8 cellular contexts compared by ENCODE assay signal in genomic region chr15:23039151-23039916, GRCh38. TPM values are rescaled to one million over a fixed set of nuclear protein-coding genes. Genes with fewer than 3 reads are reported as not detected.
DNase-seq lines count a peak whose midpoint lies in the region; ATAC-seq and TF ChIP-seq lines count a peak whose summit lies in the region.

TUBGCP5 (minus strand) TSS chr15:23039569; CDS start chr15:23039543, 26 bp downstream.

- H3K27me3 Mint-ChIP-seq in T-cell, result no peaks in the 10 kb centered on the region

- peak; percentile 97 for DNase-seq in GM13977 (ENCODE audit: low spot score)
- peak; percentile 91 for DNase-seq in NCI-H146 (lab: John Stamatoyannopoulos, UW)
- DNase-seq in T-cell, result peak; percentile 89 to 98 (median 96)
- peak; percentile 98 to 99 (median 99) for DNase-seq in adrenal gland
- peak; percentile 99 for DNase-seq in left cardiac atrium
- DNase-seq in posterior vena cava (ENCODE audit: low spot score), result peak; percentile 100
- peak; percentile 97 to 99 for DNase-seq in upper lobe of left lung

- peak within 1 kb of the TSS; percentile 94 to 96 (median 95) for H3K4me3 Mint-ChIP-seq in T-cell

- peak; percentile 86 for ATAC-seq in HG02870 (IDR thresholded peaks at IDR 0.05; ENCODE audit: unreplicated experiment)
- ATAC-seq in T-cell (replicated peaks in 1 of 4), result peak; percentile 92 to 97 (median 96)
- ATAC-seq in left cardiac atrium, result peak; percentile 98
- peak; percentile 97 to 99 for ATAC-seq in upper lobe of left lung (ENCODE audit: low FRiP score in 2 of 2)

- no peak for TF ChIP-seq CTCF in GM13977 (IDR thresholded peaks at IDR 0.05; ENCODE audit: extremely low read depth, insufficient read depth, missing control alignments)
- TF ChIP-seq CTCF in adrenal gland (IDR thresholded peaks at IDR 0.05), result peak; percentile 14 to 77 (median 64)
- peak; percentile 45 to 93 (median 79) for TF ChIP-seq CTCF in upper lobe of left lung (IDR thresholded peaks at IDR 0.05)

- peak within 1 kb of the TSS; percentile 91 to 92 for H3K27ac Mint-ChIP-seq in T-cell

- peak within 1 kb of the TSS in 4 of 5 donors; percentile 86 to 93 (median 87) for H3K27ac ChIP-seq in adrenal gland
- H3K27ac ChIP-seq in upper lobe of left lung, result peak within 1 kb of the TSS; percentile 81 to 87 (median 86)

- WGBS in adrenal gland, 4 donors, result 0 to 2% (median 1%) methylated on average over 17 to 92 of the region's 92 CpGs
- WGBS in upper lobe of left lung, 2 donors, result 0 to 1% methylated on average over 20 to 32 of the region's 92 CpGs

- H3K36me3 Mint-ChIP-seq in T-cell, result peaks cover 12% of the 10 kb centered on the region

- in situ Hi-C loops in GM13977 (cut with MboI; ENCODE audit: low pct_unique_long_range_greater_than_20kb, low sequenced_read_pairs, unreplicated experiment), result no loop called here

- POLR2A ChIA-PET in T-cell (lab: Charles Lee), result interaction anchor here in 1 of 2 donors (0.5 kb wide), 1 partner anchor 57 kb away, joined by 4 read pairs; no protein-coding TSS in a partner anchor

- no peaks in the 10 kb centered on the region for H3K9me3 ChIP-seq in adrenal gland (replicated peaks in 1 of 3)
- no peaks in the 10 kb centered on the region for H3K9me3 ChIP-seq in upper lobe of left lung

- H3K9me3 Mint-ChIP-seq in T-cell, result no peaks in the 10 kb centered on the region

- CTCF ChIA-PET in T-cell (lab: Charles Lee), result interaction anchor here in 1 of 2 donors (0.6 to 1.4 kb wide), 3 partner anchors 9 to 254 kb away, joined by 3 to 6 read pairs (median 3); no protein-coding TSS in a partner anchor

- H3K4me3 ChIP-seq in adrenal gland (peak within 1 kb of the TSS; percentile 34 to 75 (median 68)), upper lobe of left lung (peak within 1 kb of the TSS; percentile 77 to 98 (median 88))

- H3K27me3 ChIP-seq in adrenal gland, result no peaks in the 10 kb centered on the region
- no peaks in the 10 kb centered on the region for H3K27me3 ChIP-seq in upper lobe of left lung

- peaks cover 0 to 3% of the 10 kb centered on the region in 2 donors for H3K36me3 ChIP-seq in adrenal gland (replicated peaks in 1 of 2)
- H3K36me3 ChIP-seq in upper lobe of left lung, result peaks cover 0 to 13% (median 6%) of the 10 kb centered on the region in 4 donors

- H3K4me1 ChIP-seq in adrenal gland (replicated peaks in 1 of 2) (peaks cover 9 to 16% of the 10 kb centered on the region in 2 donors), upper lobe of left lung (peaks cover 14 to 22% (median 16%) of the 10 kb centered on the region in 4 donors)

- intact Hi-C loops in adrenal gland (cut with DNase I), result no loop called here
- intact Hi-C loops in left cardiac atrium (cut with DNase I), result no loop called here
- intact Hi-C loops in posterior vena cava (cut with DNase I), result no loop called here

- TF ChIP-seq EP300 in upper lobe of left lung (IDR thresholded peaks at IDR 0.05), result no peak

- H3K4me1 Mint-ChIP-seq in T-cell, result peaks cover 26 to 35% (median 28%) of the 10 kb centered on the region in 3 donors

- TF ChIP-seq POLR2A in adrenal gland (IDR thresholded peaks at IDR 0.05) (peak; percentile 91 to 96), upper lobe of left lung (IDR thresholded peaks at IDR 0.05) (peak in 3 of 4 donors; percentile 66 to 95 (median 93))

RNA-seq across cellular contexts. Expression of gene TUBGCP5, which starts in this region (rescaled TPM):
- total RNA-seq in T-cell (10 to 100 TPM; 17.1 to 23.4 (median 20.4) TPM), adrenal gland (10 to 100 TPM; 15.0 to 25.6 (median 20.6) TPM), left cardiac atrium (10 to 100 TPM in 1 of 2 donors, 1 to 10 TPM in 1; 9.2 to 13.8 TPM), posterior vena cava (10 to 100 TPM; 13.6 to 16.6 TPM), upper lobe of left lung (10 to 100 TPM in 5 of 6 donors, 1 to 10 TPM in 1; 7.1 to 24.5 (median 17.7) TPM)
- 10 to 100 TPM in 1 of 3 donors, 1 to 10 TPM in 2; 7.9 to 32.4 (median 8.6) TPM for polyA plus RNA-seq in adrenal gland

Comparison
In these comparisons a context has a peak if more than half of its experiments do, and no peak if none do; other contexts are left out.
1. Peak in every context shown above with its lines: DNase-seq, ATAC-seq, H3K4me3 ChIP-seq and H3K27ac ChIP-seq.